ENCODE assay signal across 34 cellular contexts in the genomic region with DNA sequence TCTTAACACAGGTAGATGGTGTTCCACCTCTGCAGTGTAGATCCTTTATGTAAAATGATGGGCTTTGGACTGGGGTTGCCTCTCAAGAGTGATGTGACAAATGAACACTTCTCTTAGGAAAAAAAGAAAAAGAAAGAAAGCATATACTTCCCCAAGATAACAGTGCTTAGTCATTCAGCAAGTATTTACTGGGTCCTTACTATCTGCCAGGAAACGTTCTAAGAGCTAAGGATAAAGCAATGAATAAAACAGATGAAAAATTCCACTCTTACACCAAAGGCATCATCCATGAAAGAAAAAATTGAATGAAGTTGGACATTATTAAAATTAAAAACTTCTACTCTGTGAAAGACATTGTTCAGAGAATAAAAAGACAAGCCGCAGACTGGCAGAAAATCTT.
DNase-seq lines count a peak whose midpoint lies in the region; ATAC-seq and TF ChIP-seq lines count a peak whose summit lies in the region.
"Had no signal": no experiment of that assay in that cellular context is flagged by ENCODE, and none has a peak within 500 bp of the region (broad histone marks: within the 10 kb centered on the region; RNA-seq: fewer than 3 reads in every experiment).

No MANE protein-coding gene starts in this region.

- no peaks in the 10 kb centered on the region for H3K36me3 ChIP-seq in left lung
- H3K36me3 ChIP-seq: esophagus muscularis mucosa, pancreas, WERI-Rb-1 had no signal

- DNase-seq in A172 (ENCODE audit: low spot score) (peak; percentile 70), HS-5 (ENCODE audit: low read depth) (peak; percentile 16), astrocyte of the spinal cord (ENCODE audit: low read depth, low spot score) (peak; percentile 27), left lung (no peak), NCI-H128 (lab: John Stamatoyannopoulos, UW; ENCODE audit: unreplicated experiment) (no peak)
- no peak for DNase-seq in activated CD4-positive, alpha-beta T cell treated with anti-CD3 and anti-CD28 coated beads, Interleukin-2, amount 10 ng/mL, durations not matched to agents 7 days and 5 days
- DNase-seq in T-helper 2 cell treated with Interferon-gamma antibody and Interleukin-4, amounts not matched to agents 5 μg/mL and 100 μg/mL, for 36 hours (ENCODE audit: low spot score) = no peak
- DNase-seq: 8988T; activated CD4-positive, alpha-beta T cell treated with anti-CD3 and anti-CD28 coated beads for 48 hours; activated CD8-positive, alpha-beta memory T cell treated with anti-CD3 and anti-CD28 coated beads for 24 hours; activated effector memory CD4-positive, alpha-beta T cell treated with Interleukin-2 at 50 U/mL for 16 hours; activated T-cell treated with anti-CD3 and anti-CD28 coated beads for 4 hours; AML-193; anterior cingulate cortex; CD4-positive, CD25-positive, alpha-beta regulatory T cell; central memory CD4-positive, alpha-beta T cell; dermis blood vessel endothelial cell; DND-41; hippocampal formation; mucosa of descending colon; NCI-H1694; NCI-H446; NCI-H748 treated with DMSO at 0.1 percent for 48 hours; pancreas; retina; stimulated activated naive CD8-positive, alpha-beta T cell treated with anti-CD3 and anti-CD28 coated beads, Interleukin-15, Interleukin-2, amounts not matched to agents 100 U/mL and 50 U/mL, for 24 hours; testis; WERI-Rb-1 had no signal

- H3K9me3 Mint-ChIP-seq in activated CD4-positive, alpha-beta T cell treated with anti-CD3 and anti-CD28 coated beads, Interleukin-2, amount 10 ng/mL, durations not matched to agents 7 days and 5 days = no peaks in the 10 kb centered on the region
- no peaks in the 10 kb centered on the region for H3K9me3 Mint-ChIP-seq in T-helper 2 cell treated with Interferon-gamma antibody and Interleukin-4, amounts not matched to agents 5 μg/mL and 100 μg/mL, for 36 hours

- peak overlapping the region in 1 of 2 donors; percentile 7 for H3K27ac ChIP-seq in left lung
- H3K27ac ChIP-seq: esophagus muscularis mucosa, pancreas, testis, WERI-Rb-1 had no signal

- no peak overlapping the region for H3K4me3 ChIP-seq in astrocyte of the spinal cord (ENCODE audit: low read depth, low read length)
- H3K4me3 ChIP-seq in left lung = no peak overlapping the region
- H3K4me3 ChIP-seq: esophagus muscularis mucosa, lung, mucosa of descending colon, pancreas, skin epidermis, testis had no signal

- H3K4me1 ChIP-seq in left lung = no peaks in the 10 kb centered on the region
- H3K4me1 ChIP-seq: pancreas, testis had no signal

- no peaks in the 10 kb centered on the region for H3K27me3 Mint-ChIP-seq in activated CD4-positive, alpha-beta T cell treated with anti-CD3 and anti-CD28 coated beads, Interleukin-2, amount 10 ng/mL, durations not matched to agents 7 days and 5 days
- H3K27me3 Mint-ChIP-seq in T-helper 2 cell treated with Interferon-gamma antibody and Interleukin-4, amounts not matched to agents 5 μg/mL and 100 μg/mL, for 36 hours (ENCODE audit: low read depth) = no peaks in the 10 kb centered on the region
- H3K27me3 Mint-ChIP-seq: CD4-positive, CD25-positive, alpha-beta regulatory T cell had no signal

- H3K9me3 ChIP-seq in left lung = peaks cover 0 to 3% of the 10 kb centered on the region in 2 donors
- H3K9me3 ChIP-seq: esophagus muscularis mucosa, mucosa of descending colon, pancreas, testis had no signal

- H3K4me1 Mint-ChIP-seq in activated CD4-positive, alpha-beta T cell treated with anti-CD3 and anti-CD28 coated beads, Interleukin-2, amount 10 ng/mL, durations not matched to agents 7 days and 5 days = no peaks in the 10 kb centered on the region
- no peaks in the 10 kb centered on the region for H3K4me1 Mint-ChIP-seq in T-helper 2 cell treated with Interferon-gamma antibody and Interleukin-4, amounts not matched to agents 5 μg/mL and 100 μg/mL, for 36 hours (ENCODE audit: low read depth)
- H3K4me1 Mint-ChIP-seq: CD4-positive, CD25-positive, alpha-beta regulatory T cell had no signal

- no peaks in the 10 kb centered on the region for H3K36me3 Mint-ChIP-seq in activated CD4-positive, alpha-beta T cell treated with anti-CD3 and anti-CD28 coated beads, Interleukin-2, amount 10 ng/mL, durations not matched to agents 7 days and 5 days (ENCODE audit: low read depth)
- no peaks in the 10 kb centered on the region for H3K36me3 Mint-ChIP-seq in T-helper 2 cell treated with Interferon-gamma antibody and Interleukin-4, amounts not matched to agents 5 μg/mL and 100 μg/mL, for 36 hours (ENCODE audit: low read depth)
- H3K36me3 Mint-ChIP-seq: activated naive CD4-positive, alpha-beta T cell treated with anti-CD3 and anti-CD28 coated beads, Interleukin-2, amount 50 U/mL, for 72 hours; CD4-positive, CD25-positive, alpha-beta regulatory T cell; natural killer cell treated with Interleukin-12 subunit alpha and Interleukin-12 subunit beta and Interleukin-15 and Interleukin-18, amount 100 ng/mL, for 72 hours had no signal

- POLR2A ChIA-PET in activated CD4-positive, alpha-beta T cell treated with anti-CD3 and anti-CD28 coated beads, Interleukin-2, amount 10 ng/mL, durations not matched to agents 7 days and 5 days (lab: Charles Lee) = no interaction called here

- CTCF ChIA-PET in activated CD4-positive, alpha-beta T cell treated with anti-CD3 and anti-CD28 coated beads, Interleukin-2, amount 10 ng/mL, durations not matched to agents 7 days and 5 days (lab: Charles Lee) = no interaction called here

- H3K4me3 Mint-ChIP-seq in activated CD4-positive, alpha-beta T cell treated with anti-CD3 and anti-CD28 coated beads, Interleukin-2, amount 10 ng/mL, durations not matched to agents 7 days and 5 days = no peak overlapping the region
- no peak overlapping the region for H3K4me3 Mint-ChIP-seq in T-helper 2 cell treated with Interferon-gamma antibody and Interleukin-4, amounts not matched to agents 5 μg/mL and 100 μg/mL, for 36 hours
- H3K4me3 Mint-ChIP-seq: CD4-positive, CD25-positive, alpha-beta regulatory T cell; natural killer cell treated with Interleukin-12 subunit alpha and Interleukin-12 subunit beta and Interleukin-15 and Interleukin-18, amount 100 ng/mL, for 72 hours had no signal

- no peak for TF ChIP-seq CTCF in astrocyte of the spinal cord (IDR thresholded peaks at IDR 0.05; ENCODE audit: low read depth, low read length)
- no peak for TF ChIP-seq CTCF in left lung (IDR thresholded peaks at IDR 0.05)

- ATAC-seq in left lung (peak; percentile 25), HG03095 (IDR thresholded peaks at IDR 0.05; ENCODE audit: unreplicated experiment) (no peak)
- ATAC-seq: activated naive CD4-positive, alpha-beta T cell treated with anti-CD3 and anti-CD28 coated beads, Interleukin-2, amount 50 U/mL, for 72 hours; mucosa of descending colon; natural killer cell treated with Interleukin-12 subunit alpha and Interleukin-12 subunit beta and Interleukin-15 and Interleukin-18, amount 100 ng/mL, for 72 hours; pancreas; stimulated activated naive CD8-positive, alpha-beta T cell treated with anti-CD3 and anti-CD28 coated beads, Interleukin-15, Interleukin-2, amounts not matched to agents 100 U/mL and 50 U/mL, for 24 hours had no signal

- intact Hi-C loops in left lung (cut with DNase I) = no loop called here

- H3K27me3 ChIP-seq in left lung = no peaks in the 10 kb centered on the region
- H3K27me3 ChIP-seq: esophagus muscularis mucosa, testis had no signal

- in situ Hi-C loops in astrocyte of the spinal cord (cut with HindIII; ENCODE audit: low sequenced_read_pairs) = no loop called here

- H3K27ac Mint-ChIP-seq in activated CD4-positive, alpha-beta T cell treated with anti-CD3 and anti-CD28 coated beads, Interleukin-2, amount 10 ng/mL, durations not matched to agents 7 days and 5 days = no peak overlapping the region
- H3K27ac Mint-ChIP-seq in T-helper 2 cell treated with Interferon-gamma antibody and Interleukin-4, amounts not matched to agents 5 μg/mL and 100 μg/mL, for 36 hours = no peak overlapping the region
- H3K27ac Mint-ChIP-seq: activated naive CD4-positive, alpha-beta T cell treated with anti-CD3 and anti-CD28 coated beads, Interleukin-2, amount 50 U/mL, for 72 hours; CD4-positive, CD25-positive, alpha-beta regulatory T cell; natural killer cell treated with Interleukin-12 subunit alpha and Interleukin-12 subunit beta and Interleukin-15 and Interleukin-18, amount 100 ng/mL, for 72 hours had no signal

Comparison
In these comparisons a context has a peak if more than half of its experiments do, and no peak if none do; other contexts are left out.
1. DNase-seq: peak in A172 (single experiment), HS-5 (single experiment) and astrocyte of the spinal cord (single experiment); none in left lung (0 of 2), activated CD4-positive, alpha-beta T cell treated with anti-CD3 and anti-CD28 coated beads, Interleukin-2, amount 10 ng/mL, durations not matched to agents 7 days and 5 days (single experiment), T-helper 2 cell treated with Interferon-gamma antibody and Interleukin-4, amounts not matched to agents 5 μg/mL and 100 μg/mL, for 36 hours (single experiment) and NCI-H128 (single experiment).